In genomic region chr9:76155361-76155760, GRCh38 we compare ENCODE assay signal across 17 cellular contexts.
DNase-seq lines count a peak whose midpoint lies in the region; TF ChIP-seq lines count a peak whose summit lies in the region.
"Had no signal": no experiment of that assay in that cellular context is flagged by ENCODE, and none has a peak within 500 bp of the region (broad histone marks: within the 10 kb centered on the region; RNA-seq: fewer than 3 reads in every experiment).

No MANE protein-coding gene starts in this region.

- H3K27me3 Mint-ChIP-seq in nephron progenitor cell (ENCODE audit: low read depth, poor library complexity) = no peaks in the 10 kb centered on the region
- H3K27me3 Mint-ChIP-seq: B cell; CD4-positive, alpha-beta T cell had no signal

- peaks cover 0 to 17% of the 10 kb centered on the region in 2 experiments; a peak in 2 of 3 replicates for H3K36me3 ChIP-seq in HEK293 (ENCODE audit: control insufficient read depth in 2 of 2, insufficient read depth in 1 of 2, low read length in 2 of 2)
- peaks cover 9% of the 10 kb centered on the region for H3K36me3 ChIP-seq in left ventricle myocardium inferior
- H3K36me3 ChIP-seq: BLaER1 treated with 17β-estradiol and CSF1 and Interleukin-3, amounts not matched to agents 10 nM and 100 nM had no signal

- POLR2A ChIA-PET in HEK293 (lab: Yijun Ruan, JAX) = no interaction called here

- DNase-seq in SK-N-DZ (ENCODE audit: low spot score) (peak; percentile 70), nephron progenitor cell (no peak), dedifferentiated amniotic fluid mesenchymal stem cell (ENCODE audit: extremely low spot score) (no peak), left ventricle myocardium inferior (no peak)
- DNase-seq: AML-193; Caco-2; Calu3; CD4-positive, alpha-beta T cell; CD8-positive, alpha-beta T cell; DMS79 treated with DMSO at 0.1 percent for 48 hours; GF-D8 had no signal

- H3K27ac Mint-ChIP-seq in nephron progenitor cell = peak overlapping the region; percentile 0
- H3K27ac Mint-ChIP-seq: B cell; CD4-positive, alpha-beta T cell; CD8-positive, alpha-beta T cell had no signal

- no peak for TF ChIP-seq CTCF in HEK293 (tag by site-specific recombination; IDR thresholded peaks at IDR 0.05)
- TF ChIP-seq CTCF in nephron progenitor cell (IDR thresholded peaks at IDR 0.05) = no peak
- no peak for TF ChIP-seq CTCF in left ventricle myocardium inferior (IDR thresholded peaks at IDR 0.05; ENCODE audit: borderline replicate concordance)

- no peaks in the 10 kb centered on the region for H3K27me3 ChIP-seq in left ventricle myocardium inferior (ENCODE audit: low read depth)
- H3K27me3 ChIP-seq: BLaER1 treated with 17β-estradiol and CSF1 and Interleukin-3, amounts not matched to agents 10 nM and 100 nM had no signal

- no peak overlapping the region for H3K4me3 Mint-ChIP-seq in nephron progenitor cell
- H3K4me3 Mint-ChIP-seq: B cell; CD4-positive, alpha-beta T cell; CD8-positive, alpha-beta T cell had no signal

- intact Hi-C loops in left ventricle myocardium inferior (cut with micrococcal nuclease) = no loop called here

- CTCF ChIA-PET in HEK293 (lab: Yijun Ruan, JAX) = interaction anchor here (0.6 kb wide), 1 partner anchor 309 kb away, joined by 6 read pairs; no protein-coding TSS in a partner anchor

- H3K9me3 Mint-ChIP-seq in nephron progenitor cell = no peaks in the 10 kb centered on the region
- H3K9me3 Mint-ChIP-seq: CD4-positive, alpha-beta T cell; CD8-positive, alpha-beta T cell had no signal

- H3K4me3 ChIP-seq in HEK293 (ENCODE audit: low read depth, low read length) = no peak overlapping the region
- no peak overlapping the region for H3K4me3 ChIP-seq in left ventricle myocardium inferior
- H3K4me3 ChIP-seq: A549; BLaER1 treated with 17β-estradiol and CSF1 and Interleukin-3, amounts not matched to agents 10 nM and 100 nM had no signal

- H3K9me3 ChIP-seq in HEK293 (ENCODE audit: control insufficient read depth, insufficient read depth, low read depth, low read length) = no peaks in the 10 kb centered on the region
- no peaks in the 10 kb centered on the region for H3K9me3 ChIP-seq in left ventricle myocardium inferior (replicated peaks)
- H3K9me3 ChIP-seq: A549; BLaER1 treated with 17β-estradiol and CSF1 and Interleukin-3, amounts not matched to agents 10 nM and 100 nM; Caco-2 had no signal

- peaks cover 39% of the 10 kb centered on the region for H3K36me3 Mint-ChIP-seq in nephron progenitor cell (ENCODE audit: low read depth)

- no peaks in the 10 kb centered on the region for H3K4me1 ChIP-seq in HEK293 (ENCODE audit: control insufficient read depth, insufficient read depth, low read length)
- no peaks in the 10 kb centered on the region for H3K4me1 ChIP-seq in left ventricle myocardium inferior
- H3K4me1 ChIP-seq: A549, Caco-2 had no signal

- H3K4me1 Mint-ChIP-seq in nephron progenitor cell = peaks cover 80% of the 10 kb centered on the region

- H3K27ac ChIP-seq in HEK293 (ENCODE audit: extremely low read depth, low read depth, low read length) (no peak overlapping the region), left ventricle myocardium inferior (replicated peaks) (no peak overlapping the region)
- H3K27ac ChIP-seq: 22Rv1; A549; BLaER1 treated with 17β-estradiol and CSF1 and Interleukin-3, amounts not matched to agents 10 nM and 100 nM; C4-2B had no signal

TF ChIP-seq in HEK293, 187 proteins besides CTCF, POLR2A, EP300 and RAD21:
- TF ChIP-seq TCF7L2 (IDR thresholded peaks at IDR 0.05; ENCODE audit: borderline replicate concordance, low read depth, low read length) (peak; percentile 65; the same call in 1 of the 2 replicates), ZNF114 (tag by site-specific recombination; IDR thresholded peaks at IDR 0.05) (no peak), FEZF1 (tag by site-specific recombination; IDR thresholded peaks at IDR 0.05) (0 out of 2 replicates have a peak, but pooled peaks have one; percentile 9), ZNF366 (tag by site-specific recombination; conservative IDR thresholded peaks at IDR 0.05) (0 out of 2 replicates have a peak, but pooled peaks have one; percentile 22)
